In the genomic region with DNA sequence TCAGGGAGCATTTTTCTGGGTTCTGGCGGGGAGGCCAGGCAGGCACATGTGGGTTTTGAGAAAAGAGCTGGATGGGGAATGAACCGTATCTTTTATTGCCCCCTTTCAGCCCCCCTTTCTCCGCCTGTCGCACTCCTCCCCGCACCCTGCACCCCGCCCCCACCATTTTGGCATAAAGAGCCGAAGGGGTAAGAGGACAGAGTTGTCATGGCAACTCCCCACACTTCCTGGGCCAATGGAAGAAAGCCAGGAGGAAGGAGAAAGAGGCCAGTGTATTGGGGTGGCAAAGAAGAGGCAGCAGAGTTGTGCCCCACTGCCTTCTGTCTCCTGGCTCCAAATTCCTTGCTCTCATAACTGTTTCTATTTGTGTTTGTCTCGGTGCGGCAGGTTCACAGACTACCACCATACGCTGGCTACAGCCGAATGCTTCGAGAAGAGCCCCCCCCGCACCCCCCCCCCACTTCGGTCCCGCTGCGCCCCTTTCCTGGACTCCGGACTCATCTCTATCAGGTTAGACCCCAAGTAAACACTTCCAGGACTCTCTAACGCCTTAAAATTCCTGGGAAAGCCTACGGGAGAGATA, we compare ENCODE assay signal across 9 cellular contexts. TPM values are rescaled to one million over a fixed set of nuclear protein-coding genes. Genes with fewer than 3 reads are reported as not detected.
DNase-seq lines count a peak whose midpoint lies in the region; ATAC-seq, FAIRE-seq and TF ChIP-seq lines count a peak whose summit lies in the region.
"Had no signal": no experiment of that assay in that cellular context is flagged by ENCODE, and none has a peak within 500 bp of the region (broad histone marks: within the 10 kb centered on the region; RNA-seq: fewer than 3 reads in every experiment).

No MANE protein-coding gene starts in this region.

- FAIRE-seq in bronchial epithelial cell (lab: Jason Lieb, UNC) = no peak

- H3K4me3 ChIP-seq in bronchial epithelial cell (ENCODE audit: low read depth, low read length) = peak overlapping the region; percentile 21
- peak overlapping the region; percentile 24 for H3K4me3 ChIP-seq in mononuclear cell (ENCODE audit: low read length)

- H3K36me3 ChIP-seq in bronchial epithelial cell (ENCODE audit: control insufficient read depth, insufficient read depth, low read length) = no peaks in the 10 kb centered on the region
- H3K36me3 ChIP-seq: ovary had no signal

- DNase-seq in EH (ENCODE audit: low read depth) (peak; percentile 45), NAMALWA (ENCODE audit: low spot score) (peak; percentile 58), bronchial epithelial cell (ENCODE audit: low read depth) (no peak), A172 (ENCODE audit: low spot score) (no peak)
- no peak for DNase-seq in activated CD4-positive, CD25-positive, alpha-beta regulatory T cell treated with anti-CD3 and anti-CD28 coated beads, Interleukin-2, amount 50 U/mL, for 72 hours
- no peak for DNase-seq in activated CD4-positive, alpha-beta T cell treated with anti-CD3 and anti-CD28 coated beads, Interleukin-2, amount 50 U/mL, for 1 hour

- no peaks in the 10 kb centered on the region for H3K27me3 ChIP-seq in bronchial epithelial cell (ENCODE audit: control insufficient read depth, insufficient read depth, low read length)
- no peaks in the 10 kb centered on the region for H3K27me3 ChIP-seq in mononuclear cell (ENCODE audit: insufficient read depth, low read length)
- H3K27me3 ChIP-seq: ovary had no signal

- no peak for TF ChIP-seq CTCF in bronchial epithelial cell (IDR thresholded peaks at IDR 0.05; ENCODE audit: insufficient read depth, low read length, severe bottlenecking)

- H3K9me3 ChIP-seq in mononuclear cell (ENCODE audit: low read depth, low read length) = no peaks in the 10 kb centered on the region
- H3K9me3 ChIP-seq: ovary had no signal

- ATAC-seq in GM19328 (IDR thresholded peaks at IDR 0.05; ENCODE audit: unreplicated experiment) = no peak

- H3K4me1 ChIP-seq in mononuclear cell (ENCODE audit: insufficient read depth, low read length) = peaks cover 64% of the 10 kb centered on the region

RNA-seq across cellular contexts. Expression of gene KCNIP2, which starts 3.4 kb away (rescaled TPM):
- 0.51 TPM in 1 of 2 replicates, not detected in the other for total RNA-seq in bronchial epithelial cell
- total RNA-seq in mononuclear cell = 4.1 TPM
- 2.8 TPM in 1 of 2 replicates, not detected in the other for total RNA-seq in A172 (2014; rRNA removed; shearing (Covaris generic))

RNA-seq across cellular contexts. Expression of gene OGA, which starts 21.9 kb away (rescaled TPM):
- total RNA-seq in bronchial epithelial cell (96.4 and 176 TPM in 2 replicates), mononuclear cell (346 TPM)
- total RNA-seq in A172 (2014; rRNA removed; shearing (Covaris generic)) = 82.2 and 98.2 TPM in 2 replicates

RNA-seq across cellular contexts. Expression of gene NPM3, which starts 56.9 kb away (rescaled TPM):
- total RNA-seq in bronchial epithelial cell (128 and 158 TPM in 2 replicates), mononuclear cell (28.5 TPM)
- 65.5 and 96.9 TPM in 2 replicates for total RNA-seq in A172 (2014; rRNA removed; shearing (Covaris generic))

Comparison
In these comparisons a context has a peak if more than half of its experiments do, and no peak if none do; other contexts are left out.
1. DNase-seq: peak in EH (single experiment) and NAMALWA (single experiment); none in bronchial epithelial cell (single experiment), A172 (single experiment), activated CD4-positive, CD25-positive, alpha-beta regulatory T cell treated with anti-CD3 and anti-CD28 coated beads, Interleukin-2, amount 50 U/mL, for 72 hours (single experiment) and activated CD4-positive, alpha-beta T cell treated with anti-CD3 and anti-CD28 coated beads, Interleukin-2, amount 50 U/mL, for 1 hour (single experiment).